Comparison of ENCODE assay signal across 16 cellular contexts in the genomic region with DNA sequence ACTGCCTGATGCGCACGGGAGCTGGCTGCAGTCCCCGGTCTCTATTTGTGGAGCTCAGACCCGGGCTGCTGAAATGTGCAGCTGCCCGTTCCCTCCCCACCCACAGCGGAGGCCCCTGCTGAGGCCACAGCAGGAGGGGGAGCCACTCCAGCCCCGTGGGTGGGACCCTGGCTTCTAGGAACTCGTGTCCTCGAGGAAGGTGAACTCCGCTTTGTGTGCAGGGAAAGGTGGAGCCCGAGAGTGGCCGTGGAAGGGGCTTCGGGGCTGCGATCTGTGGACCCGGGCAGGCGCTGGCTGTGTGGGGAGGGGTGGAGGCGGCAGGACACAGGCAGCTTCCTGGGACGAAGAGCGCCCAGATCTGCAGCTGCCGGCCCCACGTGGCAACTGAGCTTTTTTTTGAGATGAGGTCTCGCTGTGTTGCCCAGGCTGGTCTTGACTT. TPM values are rescaled to one million over a fixed set of nuclear protein-coding genes. Genes with fewer than 3 reads are reported as not detected.
DNase-seq lines count a peak whose midpoint lies in the region; ATAC-seq, FAIRE-seq and TF ChIP-seq lines count a peak whose summit lies in the region.
"Had no signal": no experiment of that assay in that cellular context is flagged by ENCODE, and none has a peak within 500 bp of the region (broad histone marks: within the 10 kb centered on the region; RNA-seq: fewer than 3 reads in every experiment).

No MANE protein-coding gene starts in this region.

- peaks cover 49% of the 10 kb centered on the region for H3K4me1 ChIP-seq in HepG2 (ENCODE audit: insufficient read depth, low read length)
- H3K4me1 ChIP-seq in right lobe of liver = no peaks in the 10 kb centered on the region
- H3K4me1 ChIP-seq: A549 had no signal

- no peaks in the 10 kb centered on the region for H3K36me3 Mint-ChIP-seq in glutamatergic neuron (ENCODE audit: unreplicated experiment)
- H3K36me3 Mint-ChIP-seq in activated CD4-positive, alpha-beta memory T cell treated with anti-CD3 and anti-CD28 coated beads, Interleukin-2, amount 10 ng/mL, durations not matched to agents 7 days and 5 days (ENCODE audit: low read depth) = no peaks in the 10 kb centered on the region

- H3K27ac ChIP-seq in HepG2 (ENCODE audit: extremely low read length, insufficient read depth, low read length) (no peak overlapping the region), right lobe of liver (no peak overlapping the region)
- H3K27ac ChIP-seq: A549, HL-60 had no signal

- H3K36me3 ChIP-seq in HepG2 (replicated peaks in 1 of 2; ENCODE audit: control insufficient read depth in 1 of 2, insufficient read depth in 2 of 2, low read length in 2 of 2) = no peaks in the 10 kb centered on the region; a peak in 1 of 5 replicates
- no peaks in the 10 kb centered on the region for H3K36me3 ChIP-seq in right lobe of liver

- FAIRE-seq in HepG2 (lab: Jason Lieb, UNC) = no peak
- FAIRE-seq: A549 had no signal

- no peaks in the 10 kb centered on the region for H3K4me1 Mint-ChIP-seq in glutamatergic neuron (ENCODE audit: low read depth, unreplicated experiment)
- no peaks in the 10 kb centered on the region for H3K4me1 Mint-ChIP-seq in activated CD4-positive, alpha-beta memory T cell treated with anti-CD3 and anti-CD28 coated beads, Interleukin-2, amount 10 ng/mL, durations not matched to agents 7 days and 5 days
- H3K4me1 Mint-ChIP-seq: CD8-positive, alpha-beta memory T cell had no signal

- CTCF ChIA-PET in HepG2 (lab: Yijun Ruan, JAX; ENCODE audit: low intra/inter-chr PET ratio, low total read pairs) = no interaction called here
- CTCF ChIA-PET in activated CD4-positive, alpha-beta memory T cell treated with anti-CD3 and anti-CD28 coated beads, Interleukin-2, amount 10 ng/mL, durations not matched to agents 7 days and 5 days (lab: Charles Lee) = no interaction called here

- H3K4me3 Mint-ChIP-seq in glutamatergic neuron (ENCODE audit: unreplicated experiment) = no peak overlapping the region
- H3K4me3 Mint-ChIP-seq in activated CD4-positive, alpha-beta memory T cell treated with anti-CD3 and anti-CD28 coated beads, Interleukin-2, amount 10 ng/mL, durations not matched to agents 7 days and 5 days = no peak overlapping the region
- H3K4me3 Mint-ChIP-seq: CD8-positive, alpha-beta memory T cell had no signal

- POLR2A ChIA-PET in HepG2 (lab: Yijun Ruan, JAX) = interaction anchor here (0.5 to 1.7 kb wide), 6 partner anchors 11 to 50 kb away, joined by 3 to 7 read pairs (median 3); partner anchors contain the start of genes PERCC1 and UQCC4
- POLR2A ChIA-PET in activated CD4-positive, alpha-beta memory T cell treated with anti-CD3 and anti-CD28 coated beads, Interleukin-2, amount 10 ng/mL, durations not matched to agents 7 days and 5 days (lab: Charles Lee) = no interaction called here

- peak overlapping the region; percentile 43; the same call in 1 of the 2 replicates for H3K9ac ChIP-seq in HepG2 (ENCODE audit: insufficient read depth, low read depth, low read length)

- H3K79me2 ChIP-seq in HepG2 (ENCODE audit: insufficient read depth, low read length) = no peaks in the 10 kb centered on the region

- no peak overlapping the region for H2AFZ ChIP-seq in HepG2 (ENCODE audit: low read length)

- TF ChIP-seq EP300 in HepG2 (IDR thresholded peaks at IDR 0.05; ENCODE audit: low read depth in 2 of 2, low read length in 2 of 2) (no peak), HepG2 (CRISPR knock-in tag; IDR thresholded peaks at IDR 0.05; ENCODE audit: borderline replicate concordance) (no peak)

- BruUV-seq in HepG2 (replicated peaks; lab: Mats Ljungman, UMichigan) = no TSS peak

- TF ChIP-seq CTCF in HepG2 (CRISPR knock-in tag; IDR thresholded peaks at IDR 0.05) = no peak
- TF ChIP-seq CTCF in right lobe of liver (IDR thresholded peaks at IDR 0.05) = no peak
- no peak for TF ChIP-seq CTCF in glutamatergic neuron (IDR thresholded peaks at IDR 0.05; ENCODE audit: partially characterized antibody, unreplicated experiment)

- H3K9me3 ChIP-seq in HepG2 (ENCODE audit: low read length) = no peaks in the 10 kb centered on the region
- no peaks in the 10 kb centered on the region for H3K9me3 ChIP-seq in right lobe of liver
- H3K9me3 ChIP-seq: A549 had no signal

- intact Hi-C loops in HepG2 (cut with micrococcal nuclease; ENCODE audit: unreplicated experiment) = no loop called here
- intact Hi-C loops in right lobe of liver (cut with DNase I) = no loop called here

- no peaks in the 10 kb centered on the region for H4K20me1 ChIP-seq in HepG2 (ENCODE audit: insufficient read depth, low read length)

- ATAC-seq in HepG2 = no peak; the same call in 2 of the 3 replicates
- ATAC-seq in right lobe of liver = no peak
- ATAC-seq: A549 had no signal

- H3K4me2 ChIP-seq in HepG2 (ENCODE audit: low read depth, low read length) = peak overlapping the region; percentile 68
- H3K4me2 ChIP-seq: A549 had no signal

- no peak overlapping the region for H3K27ac Mint-ChIP-seq in glutamatergic neuron (ENCODE audit: unreplicated experiment)
- H3K27ac Mint-ChIP-seq in activated CD4-positive, alpha-beta memory T cell treated with anti-CD3 and anti-CD28 coated beads, Interleukin-2, amount 10 ng/mL, durations not matched to agents 7 days and 5 days = no peak overlapping the region
- H3K27ac Mint-ChIP-seq: CD8-positive, alpha-beta memory T cell had no signal

- WGBS in HepG2 (ENCODE audit: low lambda C conversion rate) = 9% methylated on average over 14 of the region's 22 CpGs
- WGBS in right lobe of liver (ENCODE audit: insufficient coverage, low coverage, low lambda C conversion rate, missing lambda C conversion rate) = 67% methylated on average over 7 of the region's 22 CpGs

- TF ChIP-seq POLR2A in HepG2 (IDR thresholded peaks at IDR 0.05; ENCODE audit: insufficient read depth in 1 of 2, low read depth in 2 of 2, low read length in 2 of 2) (no peak), right lobe of liver (IDR thresholded peaks at IDR 0.05) (no peak)

- no peak for TF ChIP-seq RAD21 in HepG2 (CRISPR knock-in tag; IDR thresholded peaks at IDR 0.05)

- DNase-seq in HepG2 (ENCODE audit: low spot score) = no peak
- no peak for DNase-seq in right lobe of liver
- DNase-seq in NCI-H146 treated with DMSO at 0.1 percent for 48 hours (lab: John Stamatoyannopoulos, UW; ENCODE audit: unreplicated experiment) = peak; percentile 36
- DNase-seq in glutamatergic neuron = peak; percentile 6
- no peak for DNase-seq in pons (ENCODE audit: low spot score)
- DNase-seq in activated CD4-positive, alpha-beta memory T cell treated with anti-CD3 and anti-CD28 coated beads, Interleukin-2, amount 10 ng/mL, durations not matched to agents 7 days and 5 days = no peak
- no peak for DNase-seq in central memory CD4-positive, alpha-beta T cell
- DNase-seq: CD8-positive, alpha-beta memory T cell; GF-D8; HCEC 1CT; IMR-90 had no signal

- H3K27me3 ChIP-seq in HepG2 (ENCODE audit: control insufficient read depth in 1 of 2, insufficient read depth in 2 of 2, low read length in 2 of 2) (peaks cover 6 to 22% of the 10 kb centered on the region in 2 experiments; a peak in 4 of 5 replicates), right lobe of liver (no peaks in the 10 kb centered on the region)

- peaks cover 3% of the 10 kb centered on the region for H3K9me3 Mint-ChIP-seq in glutamatergic neuron (ENCODE audit: unreplicated experiment)
- no peaks in the 10 kb centered on the region for H3K9me3 Mint-ChIP-seq in activated CD4-positive, alpha-beta memory T cell treated with anti-CD3 and anti-CD28 coated beads, Interleukin-2, amount 10 ng/mL, durations not matched to agents 7 days and 5 days
- H3K9me3 Mint-ChIP-seq: CD8-positive, alpha-beta memory T cell had no signal

- H3K4me3 ChIP-seq in HepG2 (replicated peaks in 1 of 3; ENCODE audit: insufficient read depth in 1 of 3, low read depth in 2 of 3, low read length in 3 of 3) (peak overlapping the region in 2 of 3 experiments; percentile 4 to 55; a peak in 2 of 6 replicates), right lobe of liver (no peak overlapping the region)
- H3K4me3 ChIP-seq: A549 had no signal

- in situ Hi-C loops in HepG2 (cut with HindIII; ENCODE audit: extremely low pct_ligation_motif_present, low pct_unique_long_range_greater_than_20kb) = no loop called here

- peaks cover under 1% of the 10 kb centered on the region for H3K27me3 Mint-ChIP-seq in glutamatergic neuron (ENCODE audit: unreplicated experiment)
- H3K27me3 Mint-ChIP-seq in activated CD4-positive, alpha-beta memory T cell treated with anti-CD3 and anti-CD28 coated beads, Interleukin-2, amount 10 ng/mL, durations not matched to agents 7 days and 5 days = no peaks in the 10 kb centered on the region
- H3K27me3 Mint-ChIP-seq: CD8-positive, alpha-beta memory T cell had no signal

RNA-seq across cellular contexts. Expression of gene CCDC154, which starts 2.9 kb away (rescaled TPM):
- total RNA-seq in HepG2 (2016; rRNA removed; fragmentation: Illumina TruSeq; extraction: Trizol) (1.5 and 1.8 TPM in 2 replicates), right lobe of liver (1 to 10 TPM in 2 of 6 experiments, under 1 TPM in 3, not detected in 1; 0.25 to 1.7 (median 0.79) TPM), glutamatergic neuron (ENCODE audit: unreplicated experiment) (4.2 TPM)
- 0.61 and 0.79 TPM in 2 replicates for total RNA-seq in HepG2 (2016; cell fraction: cytosol; rRNA removed; fragmentation: Illumina TruSeq; extraction: Trizol; ENCODE audit: low read depth)
- total RNA-seq in HepG2 (2016; cell fraction: insoluble cytoplasmic fraction; rRNA removed; fragmentation: Illumina TruSeq; extraction: Trizol) = 1.4 and 1.7 TPM in 2 replicates
- total RNA-seq in HepG2 (2016; cell fraction: membrane; rRNA removed; fragmentation: Illumina TruSeq; extraction: Trizol) = 0.83 and 1.1 TPM in 2 replicates
- 0.31 TPM in 1 of 2 replicates, not detected in the other for total RNA-seq in HepG2 (2016; cell fraction: nucleus; rRNA removed; fragmentation: Illumina TruSeq; extraction: Trizol)
- polyA plus RNA-seq in HepG2 (2011; rRNA removed) = 0.84 and 0.92 TPM in 2 replicates
- 0.24 and 0.56 TPM in 2 replicates for polyA plus RNA-seq in HepG2 (2011; cell fraction: cytosol; rRNA removed)
- polyA plus RNA-seq in HepG2 (2011; cell fraction: nucleus; rRNA removed) = 2.1 and 2.4 TPM in 2 replicates
- 0.48 and 1.2 TPM in 2 replicates for polyA plus RNA-seq in HepG2 (2012)
- polyA plus RNA-seq in HepG2 (2016; cell fraction: cytosol; fragmentation: Illumina TruSeq; extraction: Trizol; ENCODE audit: low read depth) = 0.92 and 1.0 TPM in 2 replicates
- polyA plus RNA-seq in HepG2 (2016; cell fraction: insoluble cytoplasmic fraction; fragmentation: Illumina TruSeq; extraction: Trizol; ENCODE audit: low read depth) = 0.65 and 1.6 TPM in 2 replicates
- 0.45 and 0.71 TPM in 2 replicates for polyA plus RNA-seq in HepG2 (2016; cell fraction: membrane; fragmentation: Illumina TruSeq; extraction: Trizol; ENCODE audit: low read depth)
- polyA plus RNA-seq in HepG2 (2016; cell fraction: nucleus; fragmentation: Illumina TruSeq; extraction: Trizol; ENCODE audit: insufficient read depth, low read depth) = 2.3 and 3.5 TPM in 2 replicates
- not detected in 2 replicates for polyA minus RNA-seq in HepG2 (2011; rRNA and poly(A)+ RNA removed; ENCODE audit: low replicate concordance)
- not detected in 2 replicates for polyA minus RNA-seq in HepG2 (2011; cell fraction: cytosol; rRNA and poly(A)+ RNA removed)
- 0.12 and 0.26 TPM in 2 replicates for polyA minus RNA-seq in HepG2 (2011; cell fraction: nucleus; rRNA and poly(A)+ RNA removed)
- 1 to 10 TPM; 1.6 to 2.2 TPM for total RNA-seq in activated CD4-positive, alpha-beta memory T cell treated with anti-CD3 and anti-CD28 coated beads, Interleukin-2, amount 10 ng/mL, durations not matched to agents 7 days and 5 days
- total RNA-seq: H4, IMR-90 had no signal
- polyA plus RNA-seq: CD8-positive, alpha-beta memory T cell had no signal

RNA-seq across cellular contexts. Expression of gene PERCC1, which starts 10.5 kb away (rescaled TPM):
- 0.15 TPM in 1 of 2 replicates, not detected in the other for total RNA-seq in HepG2 (2016; rRNA removed; fragmentation: Illumina TruSeq; extraction: Trizol)
- total RNA-seq in HepG2 (2016; cell fraction: cytosol; rRNA removed; fragmentation: Illumina TruSeq; extraction: Trizol; ENCODE audit: low read depth) = not detected in 2 replicates
- 0.13 TPM in 1 of 2 replicates, not detected in the other for total RNA-seq in HepG2 (2016; cell fraction: insoluble cytoplasmic fraction; rRNA removed; fragmentation: Illumina TruSeq; extraction: Trizol)
- not detected in 2 replicates for total RNA-seq in HepG2 (2016; cell fraction: membrane; rRNA removed; fragmentation: Illumina TruSeq; extraction: Trizol)
- total RNA-seq in HepG2 (2016; cell fraction: nucleus; rRNA removed; fragmentation: Illumina TruSeq; extraction: Trizol) = not detected in 2 replicates
- polyA plus RNA-seq in HepG2 (2011; rRNA removed) = not detected in 2 replicates
- polyA plus RNA-seq in HepG2 (2011; cell fraction: cytosol; rRNA removed) = not detected in 2 replicates
- polyA plus RNA-seq in HepG2 (2011; cell fraction: nucleus; rRNA removed) = not detected in 2 replicates
- polyA plus RNA-seq in HepG2 (2012) = not detected in 2 replicates
- not detected in 2 replicates for polyA plus RNA-seq in HepG2 (2016; cell fraction: cytosol; fragmentation: Illumina TruSeq; extraction: Trizol; ENCODE audit: low read depth)
- polyA plus RNA-seq in HepG2 (2016; cell fraction: insoluble cytoplasmic fraction; fragmentation: Illumina TruSeq; extraction: Trizol; ENCODE audit: low read depth) = not detected in 2 replicates
- not detected in 2 replicates for polyA plus RNA-seq in HepG2 (2016; cell fraction: membrane; fragmentation: Illumina TruSeq; extraction: Trizol; ENCODE audit: low read depth)
- polyA plus RNA-seq in HepG2 (2016; cell fraction: nucleus; fragmentation: Illumina TruSeq; extraction: Trizol; ENCODE audit: insufficient read depth, low read depth) = not detected in 2 replicates
- polyA minus RNA-seq in HepG2 (2011; rRNA and poly(A)+ RNA removed; ENCODE audit: low replicate concordance) = not detected in 2 replicates
- not detected in 2 replicates for polyA minus RNA-seq in HepG2 (2011; cell fraction: cytosol; rRNA and poly(A)+ RNA removed)
- not detected in 2 replicates for polyA minus RNA-seq in HepG2 (2011; cell fraction: nucleus; rRNA and poly(A)+ RNA removed)
- not detected for total RNA-seq in right lobe of liver
- total RNA-seq in glutamatergic neuron (ENCODE audit: unreplicated experiment) = not detected
- total RNA-seq in activated CD4-positive, alpha-beta memory T cell treated with anti-CD3 and anti-CD28 coated beads, Interleukin-2, amount 10 ng/mL, durations not matched to agents 7 days and 5 days = not detected
- total RNA-seq: H4, IMR-90 had no signal
- polyA plus RNA-seq: A549; AG04450; BJ; CD8-positive, alpha-beta memory T cell; IMR-90 had no signal

RNA-seq across cellular contexts. Expression of gene UQCC4, which starts 20.9 kb away (rescaled TPM):
- total RNA-seq in HepG2 (2016; rRNA removed; fragmentation: Illumina TruSeq; extraction: Trizol) = 29.6 and 29.9 TPM in 2 replicates
- 22.0 and 23.6 TPM in 2 replicates for total RNA-seq in HepG2 (2016; cell fraction: cytosol; rRNA removed; fragmentation: Illumina TruSeq; extraction: Trizol; ENCODE audit: low read depth)
- 27.3 and 30.2 TPM in 2 replicates for total RNA-seq in HepG2 (2016; cell fraction: insoluble cytoplasmic fraction; rRNA removed; fragmentation: Illumina TruSeq; extraction: Trizol)
- 24.5 and 33.2 TPM in 2 replicates for total RNA-seq in HepG2 (2016; cell fraction: membrane; rRNA removed; fragmentation: Illumina TruSeq; extraction: Trizol)
- 11.7 and 14.7 TPM in 2 replicates for total RNA-seq in HepG2 (2016; cell fraction: nucleus; rRNA removed; fragmentation: Illumina TruSeq; extraction: Trizol)
- 17.6 and 19.2 TPM in 2 replicates for polyA plus RNA-seq in HepG2 (2011; rRNA removed)
- polyA plus RNA-seq in HepG2 (2011; cell fraction: cytosol; rRNA removed) = 21.5 and 24.4 TPM in 2 replicates
- 9.1 and 10.9 TPM in 2 replicates for polyA plus RNA-seq in HepG2 (2011; cell fraction: nucleus; rRNA removed)
- polyA plus RNA-seq in HepG2 (2012) = 8.9 and 10.5 TPM in 2 replicates
- polyA plus RNA-seq in HepG2 (2016; cell fraction: cytosol; fragmentation: Illumina TruSeq; extraction: Trizol; ENCODE audit: low read depth) = 13.9 and 22.1 TPM in 2 replicates
- polyA plus RNA-seq in HepG2 (2016; cell fraction: insoluble cytoplasmic fraction; fragmentation: Illumina TruSeq; extraction: Trizol; ENCODE audit: low read depth) = 19.8 and 20.7 TPM in 2 replicates
- polyA plus RNA-seq in HepG2 (2016; cell fraction: membrane; fragmentation: Illumina TruSeq; extraction: Trizol; ENCODE audit: low read depth) = 17.4 and 20.9 TPM in 2 replicates
- polyA plus RNA-seq in HepG2 (2016; cell fraction: nucleus; fragmentation: Illumina TruSeq; extraction: Trizol; ENCODE audit: insufficient read depth, low read depth) = 20.4 and 23.0 TPM in 2 replicates
- polyA minus RNA-seq in HepG2 (2011; rRNA and poly(A)+ RNA removed; ENCODE audit: low replicate concordance) = 10.9 and 14.0 TPM in 2 replicates
- 5.3 and 5.4 TPM in 2 replicates for polyA minus RNA-seq in HepG2 (2011; cell fraction: cytosol; rRNA and poly(A)+ RNA removed)
- polyA minus RNA-seq in HepG2 (2011; cell fraction: nucleus; rRNA and poly(A)+ RNA removed) = 6.5 and 7.5 TPM in 2 replicates
- total RNA-seq in right lobe of liver = 10 to 100 TPM in 1 of 6 experiments, 1 to 10 TPM in 5; 5.6 to 11.5 (median 6.0) TPM
- total RNA-seq in glutamatergic neuron (ENCODE audit: unreplicated experiment) = 10.4 TPM
- total RNA-seq in activated CD4-positive, alpha-beta memory T cell treated with anti-CD3 and anti-CD28 coated beads, Interleukin-2, amount 10 ng/mL, durations not matched to agents 7 days and 5 days = 10 to 100 TPM; 11.2 to 12.3 TPM

RNA-seq across cellular contexts. Expression of gene UNKL, which starts 26.9 kb away (rescaled TPM):
- total RNA-seq in HepG2 (2016; rRNA removed; fragmentation: Illumina TruSeq; extraction: Trizol) (11.0 and 17.6 TPM in 2 replicates), right lobe of liver (10 to 100 TPM in 4 of 6 experiments, 1 to 10 TPM in 2; 9.0 to 14.2 (median 12.0) TPM), glutamatergic neuron (ENCODE audit: unreplicated experiment) (30.7 TPM)
- total RNA-seq in HepG2 (2016; cell fraction: cytosol; rRNA removed; fragmentation: Illumina TruSeq; extraction: Trizol; ENCODE audit: low read depth) = 5.5 and 6.6 TPM in 2 replicates
- total RNA-seq in HepG2 (2016; cell fraction: insoluble cytoplasmic fraction; rRNA removed; fragmentation: Illumina TruSeq; extraction: Trizol) = 10.1 and 16.6 TPM in 2 replicates
- 9.9 and 10.4 TPM in 2 replicates for total RNA-seq in HepG2 (2016; cell fraction: membrane; rRNA removed; fragmentation: Illumina TruSeq; extraction: Trizol)
- total RNA-seq in HepG2 (2016; cell fraction: nucleus; rRNA removed; fragmentation: Illumina TruSeq; extraction: Trizol) = 12.2 and 16.5 TPM in 2 replicates
- 10.4 and 13.4 TPM in 2 replicates for polyA plus RNA-seq in HepG2 (2011; rRNA removed)
- 3.3 and 4.7 TPM in 2 replicates for polyA plus RNA-seq in HepG2 (2011; cell fraction: cytosol; rRNA removed)
- 75.3 and 105 TPM in 2 replicates for polyA plus RNA-seq in HepG2 (2011; cell fraction: nucleus; rRNA removed)
- polyA plus RNA-seq in HepG2 (2012) = 7.2 and 11.6 TPM in 2 replicates
- polyA plus RNA-seq in HepG2 (2016; cell fraction: cytosol; fragmentation: Illumina TruSeq; extraction: Trizol; ENCODE audit: low read depth) = 2.4 and 4.0 TPM in 2 replicates
- polyA plus RNA-seq in HepG2 (2016; cell fraction: insoluble cytoplasmic fraction; fragmentation: Illumina TruSeq; extraction: Trizol; ENCODE audit: low read depth) = 11.7 and 13.2 TPM in 2 replicates
- 4.2 and 6.8 TPM in 2 replicates for polyA plus RNA-seq in HepG2 (2016; cell fraction: membrane; fragmentation: Illumina TruSeq; extraction: Trizol; ENCODE audit: low read depth)
- 48.5 and 55.0 TPM in 2 replicates for polyA plus RNA-seq in HepG2 (2016; cell fraction: nucleus; fragmentation: Illumina TruSeq; extraction: Trizol; ENCODE audit: insufficient read depth, low read depth)
- polyA minus RNA-seq in HepG2 (2011; rRNA and poly(A)+ RNA removed; ENCODE audit: low replicate concordance) = 14.8 and 18.0 TPM in 2 replicates
- polyA minus RNA-seq in HepG2 (2011; cell fraction: cytosol; rRNA and poly(A)+ RNA removed) = 7.9 and 12.6 TPM in 2 replicates
- polyA minus RNA-seq in HepG2 (2011; cell fraction: nucleus; rRNA and poly(A)+ RNA removed) = 9.3 and 22.1 TPM in 2 replicates
- total RNA-seq in activated CD4-positive, alpha-beta memory T cell treated with anti-CD3 and anti-CD28 coated beads, Interleukin-2, amount 10 ng/mL, durations not matched to agents 7 days and 5 days = 10 to 100 TPM; 40.0 to 43.7 TPM

RNA-seq across cellular contexts. Expression of gene CLCN7, which starts 33.4 kb away (rescaled TPM):
- total RNA-seq in HepG2 (2016; rRNA removed; fragmentation: Illumina TruSeq; extraction: Trizol) = 9.8 and 25.1 TPM in 2 replicates
- total RNA-seq in HepG2 (2016; cell fraction: cytosol; rRNA removed; fragmentation: Illumina TruSeq; extraction: Trizol; ENCODE audit: low read depth) = 8.5 and 9.5 TPM in 2 replicates
- total RNA-seq in HepG2 (2016; cell fraction: insoluble cytoplasmic fraction; rRNA removed; fragmentation: Illumina TruSeq; extraction: Trizol) = 6.2 and 24.1 TPM in 2 replicates
- total RNA-seq in HepG2 (2016; cell fraction: membrane; rRNA removed; fragmentation: Illumina TruSeq; extraction: Trizol) = 6.7 and 7.5 TPM in 2 replicates
- total RNA-seq in HepG2 (2016; cell fraction: nucleus; rRNA removed; fragmentation: Illumina TruSeq; extraction: Trizol) = 22.9 and 27.4 TPM in 2 replicates
- polyA plus RNA-seq in HepG2 (2011; rRNA removed) = 24.6 and 33.6 TPM in 2 replicates
- 11.6 and 26.3 TPM in 2 replicates for polyA plus RNA-seq in HepG2 (2011; cell fraction: cytosol; rRNA removed)
- polyA plus RNA-seq in HepG2 (2011; cell fraction: nucleus; rRNA removed) = 413 and 489 TPM in 2 replicates
- 30.8 and 56.7 TPM in 2 replicates for polyA plus RNA-seq in HepG2 (2012)
- 1.7 and 1.8 TPM in 2 replicates for polyA plus RNA-seq in HepG2 (2016; cell fraction: cytosol; fragmentation: Illumina TruSeq; extraction: Trizol; ENCODE audit: low read depth)
- 6.7 and 9.1 TPM in 2 replicates for polyA plus RNA-seq in HepG2 (2016; cell fraction: insoluble cytoplasmic fraction; fragmentation: Illumina TruSeq; extraction: Trizol; ENCODE audit: low read depth)
- 3.8 and 6.1 TPM in 2 replicates for polyA plus RNA-seq in HepG2 (2016; cell fraction: membrane; fragmentation: Illumina TruSeq; extraction: Trizol; ENCODE audit: low read depth)
- 78.0 and 79.0 TPM in 2 replicates for polyA plus RNA-seq in HepG2 (2016; cell fraction: nucleus; fragmentation: Illumina TruSeq; extraction: Trizol; ENCODE audit: insufficient read depth, low read depth)
- polyA minus RNA-seq in HepG2 (2011; rRNA and poly(A)+ RNA removed; ENCODE audit: low replicate concordance) = 47.8 and 83.3 TPM in 2 replicates
- 15.7 and 20.3 TPM in 2 replicates for polyA minus RNA-seq in HepG2 (2011; cell fraction: cytosol; rRNA and poly(A)+ RNA removed)
- 46.9 and 49.4 TPM in 2 replicates for polyA minus RNA-seq in HepG2 (2011; cell fraction: nucleus; rRNA and poly(A)+ RNA removed)
- 10 to 100 TPM; 36.0 to 50.8 (median 40.8) TPM for total RNA-seq in right lobe of liver
- total RNA-seq in glutamatergic neuron (ENCODE audit: unreplicated experiment) = 118 TPM
- 10 to 100 TPM; 44.2 to 49.4 TPM for total RNA-seq in activated CD4-positive, alpha-beta memory T cell treated with anti-CD3 and anti-CD28 coated beads, Interleukin-2, amount 10 ng/mL, durations not matched to agents 7 days and 5 days

Comparison
In these comparisons a context has a peak if more than half of its experiments do, and no peak if none do; other contexts are left out.
1. H3K4me3 ChIP-seq: peak in HepG2 (2 of 3); none in right lobe of liver (0 of 3).
2. DNase-seq: peak in NCI-H146 treated with DMSO at 0.1 percent for 48 hours (single experiment) and glutamatergic neuron (single experiment); none in HepG2 (single experiment), right lobe of liver (0 of 3), pons (single experiment), activated CD4-positive, alpha-beta memory T cell treated with anti-CD3 and anti-CD28 coated beads, Interleukin-2, amount 10 ng/mL, durations not matched to agents 7 days and 5 days (single experiment) and central memory CD4-positive, alpha-beta T cell (single experiment).